Comparison of ENCODE assay signal across 6 cellular contexts in the genomic region with DNA sequence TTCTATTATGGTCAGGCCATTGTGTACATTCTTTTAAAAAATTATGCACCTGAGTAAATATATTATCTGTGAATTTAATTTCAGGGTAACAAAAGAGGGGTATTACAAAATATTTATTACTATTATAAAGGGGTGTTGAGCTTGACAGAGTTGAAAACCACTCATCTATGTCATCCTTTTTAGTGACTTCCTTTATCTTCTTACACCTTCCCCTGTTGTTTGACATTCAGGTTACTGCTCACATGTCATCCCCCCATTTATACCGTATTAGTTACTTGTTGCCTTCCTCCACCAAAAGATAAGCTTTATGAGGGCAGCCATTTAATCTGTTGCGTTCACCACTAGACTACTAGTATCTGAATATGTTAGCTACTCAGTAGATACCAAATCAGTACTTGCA.
"Had no signal": no experiment of that assay in that cellular context is flagged by ENCODE, and none has a peak within 500 bp of the region (broad histone marks: within the 10 kb centered on the region; RNA-seq: fewer than 3 reads in every experiment).

No MANE protein-coding gene starts in this region.

- H3K4me3 Mint-ChIP-seq: GM23338, H9 had no signal

- H2AFZ ChIP-seq: GM23338 had no signal

- ATAC-seq: GM23338, K562 had no signal

- DNase-seq: H9, HCEC 1CT, IMR-90, KG1 had no signal

- H3K4me2 ChIP-seq: GM23338 had no signal

- H3K9me3 Mint-ChIP-seq: GM23338, H9 had no signal

- H3K4me3 ChIP-seq: GM23338, K562 had no signal

- H3K27ac Mint-ChIP-seq: GM23338, H9 had no signal
